10 cellular contexts compared by ENCODE assay signal in genomic region chr2:12287220-12287751, GRCh38.
DNase-seq lines count a peak whose midpoint lies in the region; ATAC-seq and TF ChIP-seq lines count a peak whose summit lies in the region.
"Had no signal": no experiment of that assay in that cellular context is flagged by ENCODE, and none has a peak within 500 bp of the region (broad histone marks: within the 10 kb centered on the region; RNA-seq: fewer than 3 reads in every experiment).

No MANE protein-coding gene starts in this region.

- no peak for TF ChIP-seq CTCF in right atrium auricular region (IDR thresholded peaks at IDR 0.05)
- TF ChIP-seq CTCF in ascending aorta (IDR thresholded peaks at IDR 0.05), result no peak
- TF ChIP-seq CTCF in endothelial cell (IDR thresholded peaks at IDR 0.05; ENCODE audit: unreplicated experiment), result no peak

- no peak overlapping the region for H3K27ac Mint-ChIP-seq in endothelial cell (ENCODE audit: unreplicated experiment)

- H3K4me3 Mint-ChIP-seq in endothelial cell (ENCODE audit: unreplicated experiment), result no peak overlapping the region

- H3K27me3 ChIP-seq in right atrium auricular region, result no peaks in the 10 kb centered on the region
- H3K27me3 ChIP-seq in ascending aorta, result no peaks in the 10 kb centered on the region
- no peaks in the 10 kb centered on the region for H3K27me3 ChIP-seq in right cardiac atrium (ENCODE audit: control insufficient read depth, insufficient read depth)

- no peaks in the 10 kb centered on the region for H3K27me3 Mint-ChIP-seq in endothelial cell (ENCODE audit: unreplicated experiment)

- 37% methylated on average over 5 of the region's 5 CpGs for WGBS in right cardiac atrium

- no peaks in the 10 kb centered on the region for H3K4me1 ChIP-seq in right atrium auricular region
- peaks cover 0 to 3% of the 10 kb centered on the region in 2 donors for H3K4me1 ChIP-seq in ascending aorta
- peaks cover 4% of the 10 kb centered on the region for H3K4me1 ChIP-seq in right cardiac atrium (ENCODE audit: control insufficient read depth, insufficient read depth, low read length)

- intact Hi-C loops in Right ventricle myocardium superior (cut with DNase I) (no loop called here), ascending aorta (cut with DNase I) (no loop called here), right cardiac atrium (cut with DNase I) (no loop called here)

- peak overlapping the region in 1 of 2 donors; percentile 50 for H3K27ac ChIP-seq in right atrium auricular region
- H3K27ac ChIP-seq in ascending aorta, result peak overlapping the region; percentile 1 to 42
- peak overlapping the region; percentile 37 for H3K27ac ChIP-seq in right cardiac atrium (ENCODE audit: low read length)

- no peaks in the 10 kb centered on the region for H3K36me3 Mint-ChIP-seq in endothelial cell (ENCODE audit: low read depth, unreplicated experiment)

- peak; percentile 50 for DNase-seq in Right ventricle myocardium superior
- no peak for DNase-seq in right atrium auricular region (ENCODE audit: low spot score)
- DNase-seq in ascending aorta (ENCODE audit: low spot score in 2 of 2), result no peak
- DNase-seq in right cardiac atrium, result peak in 2 of 3 donors; percentile 55 to 74
- DNase-seq in stimulated activated naive CD8-positive, alpha-beta T cell treated with anti-CD3 and anti-CD28 coated beads, Interleukin-15, Interleukin-2, amounts not matched to agents 100 U/mL and 50 U/mL, for 24 hours, result no peak
- no peak for DNase-seq in cortex of kidney (lab: John Stamatoyannopoulos, UW)
- no peak for DNase-seq in endothelial cell (ENCODE audit: low spot score)
- DNase-seq: activated CD8-positive, alpha-beta memory T cell treated with anti-CD3 and anti-CD28 coated beads, Interleukin-2, amount 50 U/mL, for 4 hours; NCI-H1105 had no signal

- no peaks in the 10 kb centered on the region for H3K9me3 Mint-ChIP-seq in endothelial cell (ENCODE audit: unreplicated experiment)

- H3K9me3 ChIP-seq in right atrium auricular region (no peaks in the 10 kb centered on the region), ascending aorta (no peaks in the 10 kb centered on the region), right cardiac atrium (ENCODE audit: control insufficient read depth, low read length) (no peaks in the 10 kb centered on the region)

- no peaks in the 10 kb centered on the region for H3K36me3 ChIP-seq in right atrium auricular region
- no peaks in the 10 kb centered on the region for H3K36me3 ChIP-seq in ascending aorta

- no peak overlapping the region for H3K4me3 ChIP-seq in right atrium auricular region
- H3K4me3 ChIP-seq in ascending aorta, result no peak overlapping the region
- no peak overlapping the region for H3K4me3 ChIP-seq in right cardiac atrium (ENCODE audit: low read length)

- peak; percentile 74 for ATAC-seq in Right ventricle myocardium superior (ENCODE audit: poor library complexity)
- ATAC-seq in right cardiac atrium, result peak; percentile 65 to 71
- ATAC-seq in GM21526 (IDR thresholded peaks at IDR 0.05; ENCODE audit: low FRiP score, unreplicated experiment), result no peak
- ATAC-seq in stimulated activated naive CD8-positive, alpha-beta T cell treated with anti-CD3 and anti-CD28 coated beads, Interleukin-15, Interleukin-2, amounts not matched to agents 100 U/mL and 50 U/mL, for 24 hours, result no peak

- no peaks in the 10 kb centered on the region for H3K4me1 Mint-ChIP-seq in endothelial cell (ENCODE audit: unreplicated experiment)

Comparison
In these comparisons a context has a peak if more than half of its experiments do, and no peak if none do; other contexts are left out.
1. DNase-seq: peak in Right ventricle myocardium superior (single experiment) and right cardiac atrium (2 of 3); none in right atrium auricular region (single experiment), ascending aorta (0 of 2), stimulated activated naive CD8-positive, alpha-beta T cell treated with anti-CD3 and anti-CD28 coated beads, Interleukin-15, Interleukin-2, amounts not matched to agents 100 U/mL and 50 U/mL, for 24 hours (single experiment), cortex of kidney (single experiment) and endothelial cell (single experiment).
2. ATAC-seq: peak in Right ventricle myocardium superior (single experiment) and right cardiac atrium (2 of 2); none in GM21526 (single experiment) and stimulated activated naive CD8-positive, alpha-beta T cell treated with anti-CD3 and anti-CD28 coated beads, Interleukin-15, Interleukin-2, amounts not matched to agents 100 U/mL and 50 U/mL, for 24 hours (single experiment).